Comparison of ENCODE assay signal across 1 cellular context in genomic region chr17:44070455-44071197, GRCh38.
TF ChIP-seq lines count a peak whose summit lies in the region.

Gene G6PC3 (plus strand): TSS chr17:44070735. CDS start chr17:44070966, 231 bp downstream.

TF ChIP-seq in HEK293, 187 proteins besides CTCF, POLR2A, EP300 and RAD21 (continued from another document and continues in another):
- TF ChIP-seq ZSCAN5A (tag by site-specific recombination; IDR thresholded peaks at IDR 0.05) (peak; percentile 69; the same call in 1 of the 2 replicates), ZNF501 (tag by site-specific recombination; IDR thresholded peaks at IDR 0.05) (peak; percentile 85), ZNF18 (tag by site-specific recombination; IDR thresholded peaks at IDR 0.05) (no peak), ZNF692 (tag by site-specific recombination; IDR thresholded peaks at IDR 0.05) (peak; percentile 66; the same call in 1 of the 2 replicates), ZBTB8A (tag by site-specific recombination; IDR thresholded peaks at IDR 0.05) (peak; percentile 53), ZBTB1 (tag by site-specific recombination; IDR thresholded peaks at IDR 0.05) (no peak), ZNF488 (tag by site-specific recombination; IDR thresholded peaks at IDR 0.05) (no peak), ZNF362 (tag by site-specific recombination; IDR thresholded peaks at IDR 0.05) (0 out of 2 replicates have a peak, but pooled peaks have one; percentile 4), ZNF19 (tag by site-specific recombination; IDR thresholded peaks at IDR 0.05; ENCODE audit: low read depth) (no peak), OSR2 (tag by site-specific recombination; IDR thresholded peaks at IDR 0.05) (0 out of 2 replicates have a peak, but pooled peaks have one; percentile 7), ZNF561 (tag by site-specific recombination; IDR thresholded peaks at IDR 0.05; ENCODE audit: borderline replicate concordance) (peak; percentile 57; the same call in 1 of the 2 replicates), KLF16 (tag by site-specific recombination; IDR thresholded peaks at IDR 0.05) (peak; percentile 50; the same call in 1 of the 2 replicates), ZNF677 (tag by site-specific recombination; IDR thresholded peaks at IDR 0.05) (peak; percentile 76; the same call in 1 of the 2 replicates), ZNF510 (tag by site-specific recombination; IDR thresholded peaks at IDR 0.05; ENCODE audit: insufficient replicate concordance) (no peak), ZNF274 (IDR thresholded peaks at IDR 0.05; ENCODE audit: low read length) (no peak), ZNF274 (tag by site-specific recombination; IDR thresholded peaks at IDR 0.05; ENCODE audit: borderline replicate concordance) (no peak), ZNF529 (tag by site-specific recombination; IDR thresholded peaks at IDR 0.05; ENCODE audit: insufficient replicate concordance) (no peak), ZNF10 (tag by site-specific recombination; IDR thresholded peaks at IDR 0.05) (peak; percentile 78), ZNF837 (tag by site-specific recombination; IDR thresholded peaks at IDR 0.05) (no peak), ZNF785 (tag by site-specific recombination; IDR thresholded peaks at IDR 0.05) (no peak), ZEB2 (tag by site-specific recombination; IDR thresholded peaks at IDR 0.05) (peak; percentile 94), ZNF394 (tag by site-specific recombination; IDR thresholded peaks at IDR 0.05; ENCODE audit: borderline replicate concordance) (peak; percentile 78; the same call in 1 of the 2 replicates), ZBTB48 (tag by site-specific recombination; IDR thresholded peaks at IDR 0.05) (no peak; the same call in 1 of the 2 replicates), ZNF830 (tag by site-specific recombination; IDR thresholded peaks at IDR 0.05; ENCODE audit: low read depth) (no peak), ZBTB17 (tag by site-specific recombination; IDR thresholded peaks at IDR 0.05) (peak; percentile 100), MEIS1 (CRISPR knock-in tag; IDR thresholded peaks at IDR 0.05; ENCODE audit: borderline replicate concordance) (no peak), ZBTB6 (tag by site-specific recombination; IDR thresholded peaks at IDR 0.05) (0 out of 2 replicates have a peak, but pooled peaks have one; percentile 47), INSM2 (tag by site-specific recombination; IDR thresholded peaks at IDR 0.05) (no peak), PRDM1 (tag by site-specific recombination; IDR thresholded peaks at IDR 0.05) (no peak), ZNF664 (tag by site-specific recombination; IDR thresholded peaks at IDR 0.05) (no peak), ZSCAN4 (tag by site-specific recombination; IDR thresholded peaks at IDR 0.05) (no peak), ZNF792 (tag by site-specific recombination; IDR thresholded peaks at IDR 0.05) (no peak), REST (tag by site-specific recombination; IDR thresholded peaks at IDR 0.05) (no peak), SP7 (tag by site-specific recombination; IDR thresholded peaks at IDR 0.05) (peak; percentile 40; the same call in 1 of the 2 replicates), HOXA7 (CRISPR knock-in tag; IDR thresholded peaks at IDR 0.05; ENCODE audit: borderline replicate concordance) (no peak), ZNF449 (tag by site-specific recombination; IDR thresholded peaks at IDR 0.05) (no peak), ZNF48 (tag by site-specific recombination; IDR thresholded peaks at IDR 0.05) (no peak), TSHZ1 (tag by site-specific recombination; IDR thresholded peaks at IDR 0.05; ENCODE audit: borderline replicate concordance) (no peak)
